1 cellular context compared by ENCODE assay signal in the genomic region with DNA sequence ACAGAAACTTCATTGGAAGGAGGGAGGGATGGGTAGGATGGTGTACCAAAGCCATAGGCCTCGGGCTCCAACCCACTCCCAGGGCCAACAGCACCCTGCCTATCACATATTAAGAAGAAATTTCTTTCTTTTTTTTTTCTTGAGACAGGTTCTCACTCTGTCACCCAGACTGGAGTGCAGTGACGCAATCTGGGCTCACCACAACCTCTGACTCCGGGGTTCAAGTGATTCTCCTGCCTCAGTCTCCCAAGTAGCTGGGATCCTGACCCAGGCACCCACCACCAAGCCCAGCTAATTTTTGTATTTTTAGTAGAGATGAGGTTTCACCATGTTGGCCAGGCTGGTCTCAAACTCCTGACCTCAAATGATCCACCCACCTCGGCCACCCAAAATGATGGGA. TPM values are rescaled to one million over a fixed set of nuclear protein-coding genes. Genes with fewer than 3 reads are reported as not detected.
"Had no signal": no experiment of that assay in that cellular context is flagged by ENCODE, and none has a peak within 500 bp of the region (broad histone marks: within the 10 kb centered on the region; RNA-seq: fewer than 3 reads in every experiment).

No MANE protein-coding gene starts in this region.

RNA-seq across cellular contexts. Expression of a gene that starts 40.5 kb away (rescaled TPM):
- total RNA-seq: OCI-LY7 had no signal
